In the genomic region with DNA sequence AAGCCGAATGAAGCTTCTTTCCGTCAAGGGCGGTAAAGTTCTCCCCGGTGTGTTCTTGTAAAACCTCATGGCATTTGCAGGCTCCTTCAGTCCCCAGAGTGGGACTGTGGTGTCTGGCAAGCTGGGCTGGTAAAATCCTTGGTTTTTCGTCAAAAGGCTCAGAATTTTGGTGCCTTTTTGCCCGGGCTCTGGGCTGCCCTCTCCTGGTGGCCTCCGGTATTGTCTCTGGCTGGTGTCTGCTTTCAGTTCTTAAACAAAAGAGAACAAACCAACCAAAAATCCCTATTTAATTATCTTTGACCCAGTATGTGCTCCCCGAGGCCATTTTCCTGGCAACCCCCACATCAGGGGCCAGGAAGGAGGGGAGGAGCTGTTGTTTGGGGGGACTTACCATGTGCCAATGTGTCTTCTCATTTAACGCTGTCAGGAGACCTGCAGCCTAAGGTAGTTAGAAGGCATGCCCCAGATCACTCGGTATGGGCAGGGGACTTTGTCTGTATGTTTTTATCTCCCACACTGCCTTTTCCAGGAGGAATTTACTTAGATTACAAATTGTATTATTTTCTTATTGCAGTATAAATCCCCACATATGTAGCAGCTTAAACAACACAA, we compare ENCODE assay signal across 8 cellular contexts. TPM values are rescaled to one million over a fixed set of nuclear protein-coding genes. Genes with fewer than 3 reads are reported as not detected.
A peak's percentile ranks its signal among the peaks of the same experiment; 100 is the strongest.
DNase-seq lines count a peak whose midpoint lies in the region; ATAC-seq and TF ChIP-seq lines count a peak whose summit lies in the region.

No MANE protein-coding gene starts in this region.

- H3K23me2 ChIP-seq in H9 (ENCODE audit: insufficient read length, low read depth, low read length, poor library complexity, severe bottlenecking) = no peaks in the 10 kb centered on the region

- H2AFZ ChIP-seq in H9 (ENCODE audit: low read length) = no peak overlapping the region
- no peak overlapping the region for H2AFZ ChIP-seq in hepatocyte

- H4K20me1 ChIP-seq in H9 (ENCODE audit: control insufficient read depth, insufficient read depth, insufficient read length) (no peaks in the 10 kb centered on the region), hepatocyte (ENCODE audit: insufficient read depth, poor library complexity, severe bottlenecking) (no peaks in the 10 kb centered on the region)

- peak overlapping the region in 1 of 2 experiments; percentile 45; a peak in 2 of 5 replicates for H3K4me3 Mint-ChIP-seq in H9
- H3K4me3 Mint-ChIP-seq in activated CD8-positive, alpha-beta T cell treated with anti-CD3 and anti-CD28 coated beads, Interleukin-2, amount 10 ng/mL, durations not matched to agents 7 days and 5 days = no peak overlapping the region

- no peak overlapping the region for H4K8ac ChIP-seq in H9 (replicated peaks; ENCODE audit: insufficient read length, low read depth, low read length)

- no peak overlapping the region for H3K27ac Mint-ChIP-seq in H9
- no peak overlapping the region for H3K27ac Mint-ChIP-seq in activated CD8-positive, alpha-beta T cell treated with anti-CD3 and anti-CD28 coated beads, Interleukin-2, amount 10 ng/mL, durations not matched to agents 7 days and 5 days

- no peaks in the 10 kb centered on the region for H3K79me1 ChIP-seq in H9 (ENCODE audit: insufficient read depth, low read depth, low read length, poor library complexity, severe bottlenecking)

- no peak for ATAC-seq in activated CD8-positive, alpha-beta T cell treated with anti-CD3 and anti-CD28 coated beads, Interleukin-2, amount 10 ng/mL, durations not matched to agents 7 days and 5 days
- no peak for ATAC-seq in GM19395 (IDR thresholded peaks at IDR 0.05; ENCODE audit: unreplicated experiment)
- ATAC-seq in HG02588 (IDR thresholded peaks at IDR 0.05; ENCODE audit: unreplicated experiment) = no peak

- H2BK12ac ChIP-seq in H9 (ENCODE audit: insufficient read length, low read depth, low read length) = no peak overlapping the region

- CTCF ChIA-PET in A673 (lab: Charles Lee) = interaction anchor here (0.6 to 1.1 kb wide), 3 partner anchors 45 to 1206 kb away, joined by 3 to 7 read pairs (median 6); no protein-coding TSS in a partner anchor
- CTCF ChIA-PET in activated CD8-positive, alpha-beta T cell treated with anti-CD3 and anti-CD28 coated beads, Interleukin-2, amount 10 ng/mL, durations not matched to agents 7 days and 5 days (lab: Charles Lee) = interaction anchor here (0.7 to 1.4 kb wide), 3 partner anchors 74 to 1206 kb away, joined by 3 to 4 read pairs (median 3); no protein-coding TSS in a partner anchor

- H2BK20ac ChIP-seq in H9 (ENCODE audit: low read depth, low read length, poor library complexity, severe bottlenecking) = no peak overlapping the region

- no peak overlapping the region for H2BK120ac ChIP-seq in H9 (ENCODE audit: low read depth, low read length, poor library complexity, severe bottlenecking)

- H3K14ac ChIP-seq in H9 (ENCODE audit: insufficient read depth, low read length) = no peak overlapping the region

- H3K9me2 ChIP-seq in hepatocyte (replicated peaks; ENCODE audit: insufficient read depth) = no peaks in the 10 kb centered on the region

- intact Hi-C loops in A673 (cut with micrococcal nuclease; ENCODE audit: unreplicated experiment) = no loop called here

- TF ChIP-seq CTCF in A673 (conservative IDR thresholded peaks at IDR 0.05; ENCODE audit: low read depth, low read length) = peak; percentile 89
- TF ChIP-seq CTCF in H9 (conservative IDR thresholded peaks at IDR 0.05) = peak; percentile 95
- TF ChIP-seq CTCF in hepatocyte (IDR thresholded peaks at IDR 0.05; ENCODE audit: poor library complexity) = peak; percentile 69

- no peak overlapping the region for H3K9ac ChIP-seq in H9 (ENCODE audit: extremely low read depth, insufficient read length, low read length)

- no peak overlapping the region for H2BK15ac ChIP-seq in H9 (ENCODE audit: low read depth, low read length)

- peak; percentile 50 for DNase-seq in A673 (ENCODE audit: low spot score)
- peak; percentile 60 for DNase-seq in H9
- DNase-seq in activated CD8-positive, alpha-beta T cell treated with anti-CD3 and anti-CD28 coated beads, Interleukin-2, amount 10 ng/mL, durations not matched to agents 7 days and 5 days = peak; percentile 40
- DNase-seq in hepatocyte (ENCODE audit: low spot score) = peak; percentile 22
- peak; percentile 80 for DNase-seq in stimulated activated CD8-positive, alpha-beta memory T cell treated with anti-CD3 and anti-CD28 coated beads, Interleukin-4, amount 100 ng/mL, for 48 hours
- no peak for DNase-seq in SW480 (ENCODE audit: low spot score)

- H3K9me3 Mint-ChIP-seq in H9 = peaks cover 0 to 3% of the 10 kb centered on the region in 2 experiments; a peak in 2 of 5 replicates
- no peaks in the 10 kb centered on the region for H3K9me3 Mint-ChIP-seq in activated CD8-positive, alpha-beta T cell treated with anti-CD3 and anti-CD28 coated beads, Interleukin-2, amount 10 ng/mL, durations not matched to agents 7 days and 5 days (ENCODE audit: insufficient read depth)

- H3K4me1 Mint-ChIP-seq in H9 = peaks cover 22 to 29% of the 10 kb centered on the region in 2 experiments
- no peaks in the 10 kb centered on the region for H3K4me1 Mint-ChIP-seq in activated CD8-positive, alpha-beta T cell treated with anti-CD3 and anti-CD28 coated beads, Interleukin-2, amount 10 ng/mL, durations not matched to agents 7 days and 5 days (ENCODE audit: low read depth)

- H2BK5ac ChIP-seq in H9 (ENCODE audit: insufficient read length, low read length) = no peak overlapping the region

- POLR2A ChIA-PET in A673 (lab: Charles Lee; ENCODE audit: low non-redundant PET) = no interaction called here
- POLR2A ChIA-PET in activated CD8-positive, alpha-beta T cell treated with anti-CD3 and anti-CD28 coated beads, Interleukin-2, amount 10 ng/mL, durations not matched to agents 7 days and 5 days (lab: Charles Lee) = no interaction called here

- H3K56ac ChIP-seq in H9 (ENCODE audit: insufficient read length, low read depth, low read length) = no peak overlapping the region

- no CpG with 5 or more reads among the region's 10 CpGs for whole genome bisulfite sequencing in H9 (ENCODE audit: extremely low coverage, insufficient read length, low lambda C conversion rate)
- WGBS in hepatocyte (ENCODE audit: low lambda C conversion rate, missing lambda C conversion rate) = 36% methylated on average over 10 of the region's 10 CpGs

- H3T11ph ChIP-seq in H9 (ENCODE audit: low read length) = no peak overlapping the region

- no peaks in the 10 kb centered on the region for H3K36me3 ChIP-seq in A673 (ENCODE audit: insufficient read depth, low read length, poor library complexity, severe bottlenecking)
- H3K36me3 ChIP-seq in hepatocyte (replicated peaks; ENCODE audit: insufficient read depth, low read depth) = no peaks in the 10 kb centered on the region

- H3K9me3 ChIP-seq in A673 (ENCODE audit: low read depth, low read length, poor library complexity, severe bottlenecking) = no peaks in the 10 kb centered on the region
- H3K9me3 ChIP-seq in H9 (ENCODE audit: control insufficient read depth, low read depth, low read length) = no peaks in the 10 kb centered on the region
- H3K9me3 ChIP-seq in hepatocyte (ENCODE audit: low read depth) = no peaks in the 10 kb centered on the region

- no peak overlapping the region for H4K91ac ChIP-seq in H9 (ENCODE audit: insufficient read length, low read depth, low read length)

- H3K4me2 ChIP-seq in H9 (ENCODE audit: insufficient read depth, insufficient read length, low read length) (peak overlapping the region; percentile 14), hepatocyte (no peak overlapping the region)

- H3K4me3 ChIP-seq in A673 (ENCODE audit: low read depth, low read length, poor library complexity, severe bottlenecking) (no peak overlapping the region), hepatocyte (no peak overlapping the region)

- H2AK5ac ChIP-seq in H9 (ENCODE audit: insufficient read length, low read length) = no peak overlapping the region

- H3K27me3 ChIP-seq in A673 (replicated peaks; ENCODE audit: insufficient read depth, low read depth, low read length, poor library complexity) (peaks cover 12% of the 10 kb centered on the region), H9 (ENCODE audit: insufficient read depth, low read length) (no peaks in the 10 kb centered on the region; the same call in 1 of the 2 replicates), hepatocyte (peaks cover 62% of the 10 kb centered on the region)

- no peak overlapping the region for H3K23ac ChIP-seq in H9 (ENCODE audit: insufficient read length, low read depth, low read length)

- no peak overlapping the region for H4K5ac ChIP-seq in H9 (ENCODE audit: insufficient read length, low read depth, low read length)

- H3K4me1 ChIP-seq in A673 (ENCODE audit: insufficient read depth, low read length, poor library complexity, severe bottlenecking) (no peaks in the 10 kb centered on the region), H9 (ENCODE audit: insufficient read depth, low read length) (no peaks in the 10 kb centered on the region; the same call in 1 of the 2 replicates), hepatocyte (ENCODE audit: insufficient read depth) (no peaks in the 10 kb centered on the region)

- H3K27me3 Mint-ChIP-seq in H9 (ENCODE audit: low read depth) = peaks cover 55% of the 10 kb centered on the region
- H3K27me3 Mint-ChIP-seq in activated CD8-positive, alpha-beta T cell treated with anti-CD3 and anti-CD28 coated beads, Interleukin-2, amount 10 ng/mL, durations not matched to agents 7 days and 5 days (ENCODE audit: low read depth) = peaks cover 3% of the 10 kb centered on the region

- no peak overlapping the region for H3K18ac ChIP-seq in H9 (ENCODE audit: insufficient read length, low read depth, low read length)

- H3K4ac ChIP-seq in H9 (ENCODE audit: low read depth, low read length) = no peak overlapping the region

- H3K27ac ChIP-seq in A673 (ENCODE audit: low read depth, low read length, poor library complexity, severe bottlenecking) (no peak overlapping the region), H9 (ENCODE audit: insufficient read length, low read depth, low read length) (no peak overlapping the region), hepatocyte (no peak overlapping the region)

- H3K79me2 ChIP-seq in H9 (ENCODE audit: insufficient read depth, low read length) (no peaks in the 10 kb centered on the region), hepatocyte (no peaks in the 10 kb centered on the region)

- H3K36me3 Mint-ChIP-seq in H9 (ENCODE audit: insufficient read depth in 1 of 3, low read depth in 3 of 3) = peaks cover 5 to 20% (median 13%) of the 10 kb centered on the region in 3 experiments
- no peaks in the 10 kb centered on the region for H3K36me3 Mint-ChIP-seq in activated CD8-positive, alpha-beta T cell treated with anti-CD3 and anti-CD28 coated beads, Interleukin-2, amount 10 ng/mL, durations not matched to agents 7 days and 5 days (ENCODE audit: low read depth)

- BruUV-seq in A673 (replicated peaks; lab: Mats Ljungman, UMichigan) = no TSS peak

RNA-seq across cellular contexts. Expression of a gene that starts 11.1 kb away (rescaled TPM):
- total RNA-seq in A673 (2021) (6.1 and 8.3 TPM in 2 replicates), H9 (2021) (3.0 and 3.2 TPM in 2 replicates), hepatocyte (0.53 TPM in 1 of 2 replicates, not detected in the other)
- under 1 TPM; 0.05 to 0.13 TPM for total RNA-seq in activated CD8-positive, alpha-beta T cell treated with anti-CD3 and anti-CD28 coated beads, Interleukin-2, amount 10 ng/mL, durations not matched to agents 7 days and 5 days
- 0.58 and 0.73 TPM in 2 replicates for polyA plus RNA-seq in hepatocyte
